12 cellular contexts compared by ENCODE assay signal in genomic region chr2:96529376-96530143, GRCh38. TPM values are rescaled to one million over a fixed set of nuclear protein-coding genes. Genes with fewer than 3 reads are reported as not detected.
A peak's percentile ranks its signal among the peaks of the same experiment; 100 is the strongest.
DNase-seq lines count a peak whose midpoint lies in the region; ATAC-seq and TF ChIP-seq lines count a peak whose summit lies in the region.
"Had no signal": no experiment of that assay in that cellular context is flagged by ENCODE, and none has a peak within 500 bp of the region (broad histone marks: within the 10 kb centered on the region; RNA-seq: fewer than 3 reads in every experiment).

No MANE protein-coding gene starts in this region.

- H3K4me2 ChIP-seq in KMS-11, result peak overlapping the region; percentile 26; the same call in 1 of the 2 replicates
- H3K4me2 ChIP-seq: A549 had no signal

- no peak overlapping the region for H3K9ac ChIP-seq in KMS-11

- TF ChIP-seq CTCF in KMS-11 (conservative IDR thresholded peaks at IDR 0.05; ENCODE audit: low read depth, low read length) (no peak), esophagus squamous epithelium (IDR thresholded peaks at IDR 0.05) (no peak), spleen (IDR thresholded peaks at IDR 0.05 in 8 of 11, conservative IDR thresholded peaks at IDR 0.05 in 3 of 11) (no peak)

- no peaks in the 10 kb centered on the region for H3K79me2 ChIP-seq in KMS-11 (ENCODE audit: insufficient read depth, low read depth)

- H3K4me1 Mint-ChIP-seq in activated CD4-positive, alpha-beta T cell treated with anti-CD3 and anti-CD28 coated beads for 36 hours, result peaks cover 89% of the 10 kb centered on the region

- H2AFZ ChIP-seq in KMS-11 (ENCODE audit: low read depth), result no peak overlapping the region

- H3K9me3 ChIP-seq in esophagus squamous epithelium (no peaks in the 10 kb centered on the region), spleen (no peaks in the 10 kb centered on the region)
- H3K9me3 ChIP-seq: A549, suprapubic skin had no signal

- TF ChIP-seq POLR2A in esophagus squamous epithelium (IDR thresholded peaks at IDR 0.05) (no peak), spleen (IDR thresholded peaks at IDR 0.05) (no peak)

- peak overlapping the region; percentile 7; the same call in 1 of the 2 replicates for H3K27ac ChIP-seq in KMS-11
- H3K27ac ChIP-seq in esophagus squamous epithelium, result peak overlapping the region; percentile 69 to 96 (median 92)
- H3K27ac ChIP-seq in spleen, result peak overlapping the region in 2 of 8 donors; percentile 84 to 85
- H3K27ac ChIP-seq: A549 had no signal

- CTCF ChIA-PET in activated CD4-positive, alpha-beta T cell treated with anti-CD3 and anti-CD28 coated beads for 36 hours (lab: Charles Lee), result interaction anchor here (0.7 to 2.3 kb wide), 3 partner anchors 20 to 273 kb away, joined by 3 to 8 read pairs (median 6); no protein-coding TSS in a partner anchor

- H3K36me3 Mint-ChIP-seq in activated CD4-positive, alpha-beta T cell treated with anti-CD3 and anti-CD28 coated beads for 36 hours (ENCODE audit: low read depth), result no peaks in the 10 kb centered on the region

- intact Hi-C loops in activated CD4-positive, alpha-beta T cell treated with anti-CD3 and anti-CD28 coated beads for 36 hours (cut with DNase I, micrococcal nuclease), result loop anchor here (2.0 to 10.0 kb wide), 4 partner anchors 108 to 1935 kb away; partner anchors contain the start of genes CNNM3 (in 1 of the 2) and KANSL3 (in 1 of the 2)
- intact Hi-C loops in esophagus squamous epithelium (cut with DNase I) (loop anchor here (10.0 kb wide), 1 partner anchor 235 kb away; the partner anchor contains the start of gene CNNM4), spleen (cut with DNase I; ENCODE audit: low total_unique reads) (no loop called here)

- H3K27me3 ChIP-seq in KMS-11 (ENCODE audit: insufficient read depth, low read depth) (no peaks in the 10 kb centered on the region), esophagus squamous epithelium (peaks cover 0 to 94% (median 0%) of the 10 kb centered on the region in 4 donors), spleen (replicated peaks in 1 of 7) (no peaks in the 10 kb centered on the region)
- H3K27me3 ChIP-seq: suprapubic skin had no signal

- H3K4me3 Mint-ChIP-seq in activated CD4-positive, alpha-beta T cell treated with anti-CD3 and anti-CD28 coated beads for 36 hours, result peak overlapping the region; percentile 76

- no peak for ATAC-seq in activated CD4-positive, alpha-beta T cell treated with anti-CD3 and anti-CD28 coated beads for 36 hours
- ATAC-seq: A549 had no signal

- no peak overlapping the region for H3K4me3 ChIP-seq in KMS-11 (IDR thresholded peaks at IDR 0.05; ENCODE audit: insufficient read depth, low read depth, low read length)
- no peak overlapping the region for H3K4me3 ChIP-seq in esophagus squamous epithelium
- no peak overlapping the region for H3K4me3 ChIP-seq in spleen
- H3K4me3 ChIP-seq: A549, suprapubic skin had no signal

- peaks cover 2% of the 10 kb centered on the region for H3K27me3 Mint-ChIP-seq in activated CD4-positive, alpha-beta T cell treated with anti-CD3 and anti-CD28 coated beads for 36 hours

- 89 to 100% methylated on average over 3 of the region's 9 CpGs for WGBS in esophagus squamous epithelium, 2 donors
- whole genome bisulfite sequencing in spleen, 5 donors, result 83 to 96% (median 90%) methylated on average over 8 to 9 of the region's 9 CpGs

- H3K27ac Mint-ChIP-seq in activated CD4-positive, alpha-beta T cell treated with anti-CD3 and anti-CD28 coated beads for 36 hours, result peak overlapping the region; percentile 98

- POLR2A ChIA-PET in activated CD4-positive, alpha-beta T cell treated with anti-CD3 and anti-CD28 coated beads for 36 hours (lab: Charles Lee), result interaction anchor here (6.2 kb wide), 1 partner anchor 10 kb away, joined by 144 read pairs; the partner anchor contains the start of gene ARID5A

- H3K9me3 Mint-ChIP-seq in activated CD4-positive, alpha-beta T cell treated with anti-CD3 and anti-CD28 coated beads for 36 hours (ENCODE audit: low read depth), result no peaks in the 10 kb centered on the region

- H3K36me3 ChIP-seq in KMS-11 (ENCODE audit: insufficient read depth) (no peaks in the 10 kb centered on the region), esophagus squamous epithelium (no peaks in the 10 kb centered on the region), spleen (no peaks in the 10 kb centered on the region)
- H3K36me3 ChIP-seq: suprapubic skin had no signal

- no peaks in the 10 kb centered on the region for H4K20me1 ChIP-seq in KMS-11 (ENCODE audit: insufficient read depth)

- H3K4me1 ChIP-seq in KMS-11 (ENCODE audit: low read depth, poor library complexity, severe bottlenecking), result peaks cover 92% of the 10 kb centered on the region
- peaks cover 41 to 90% (median 70%) of the 10 kb centered on the region in 3 donors for H3K4me1 ChIP-seq in esophagus squamous epithelium
- peaks cover 38 to 95% (median 68%) of the 10 kb centered on the region in 6 donors for H3K4me1 ChIP-seq in spleen

- DNase-seq in activated CD4-positive, alpha-beta T cell treated with anti-CD3 and anti-CD28 coated beads for 36 hours, result no peak
- no peak for DNase-seq in activated CD4-positive, alpha-beta T cell treated with anti-CD3 and anti-CD28 coated beads, Interleukin-2, amount 50 U/mL, for 4 hours
- no peak for DNase-seq in esophagus squamous epithelium (lab: John Stamatoyannopoulos, UW)
- DNase-seq in spleen, result peak; percentile 73
- DNase-seq in NCI-H2107 treated with DMSO at 0.1 percent for 48 hours (lab: John Stamatoyannopoulos, UW; ENCODE audit: unreplicated experiment), result no peak
- DNase-seq in NCI-H82 (lab: John Stamatoyannopoulos, UW), result no peak
- no peak for DNase-seq in NCI-H1092 (lab: John Stamatoyannopoulos, UW)
- DNase-seq: NCI-H1436 treated with DMSO at 0.1 percent for 48 hours, SHP77 treated with DMSO at 0.1 percent for 48 hours had no signal

RNA-seq across cellular contexts. Expression of gene ARID5A, which starts 7.0 kb away (rescaled TPM):
- total RNA-seq in activated CD4-positive, alpha-beta T cell treated with anti-CD3 and anti-CD28 coated beads for 36 hours, result 100 to 1,000 TPM; 179 to 191 TPM
- 10 to 100 TPM in 1 of 4 donors, 1 to 10 TPM in 3; 2.8 to 25.9 (median 5.7) TPM for total RNA-seq in esophagus squamous epithelium
- 100 to 1,000 TPM in 1 of 7 donors, 10 to 100 TPM in 6; 41.2 to 121 (median 52.8) TPM for total RNA-seq in spleen
- polyA plus RNA-seq in spleen, result 10 to 100 TPM; 30.8 to 37.2 (median 35.4) TPM

RNA-seq across cellular contexts. Expression of gene NEURL3, which starts 24.4 kb away (rescaled TPM):
- under 1 TPM; 0.33 to 0.41 TPM for total RNA-seq in activated CD4-positive, alpha-beta T cell treated with anti-CD3 and anti-CD28 coated beads for 36 hours
- total RNA-seq in esophagus squamous epithelium (not detected), spleen (under 1 TPM in 5 of 7 donors, not detected in 2; 0.32 to 0.98 (median 0.49) TPM)
- polyA plus RNA-seq in spleen, result 1 to 10 TPM in 1 of 3 donors, under 1 TPM in 2; 0.35 to 1.2 (median 0.79) TPM
